In the genomic region with DNA sequence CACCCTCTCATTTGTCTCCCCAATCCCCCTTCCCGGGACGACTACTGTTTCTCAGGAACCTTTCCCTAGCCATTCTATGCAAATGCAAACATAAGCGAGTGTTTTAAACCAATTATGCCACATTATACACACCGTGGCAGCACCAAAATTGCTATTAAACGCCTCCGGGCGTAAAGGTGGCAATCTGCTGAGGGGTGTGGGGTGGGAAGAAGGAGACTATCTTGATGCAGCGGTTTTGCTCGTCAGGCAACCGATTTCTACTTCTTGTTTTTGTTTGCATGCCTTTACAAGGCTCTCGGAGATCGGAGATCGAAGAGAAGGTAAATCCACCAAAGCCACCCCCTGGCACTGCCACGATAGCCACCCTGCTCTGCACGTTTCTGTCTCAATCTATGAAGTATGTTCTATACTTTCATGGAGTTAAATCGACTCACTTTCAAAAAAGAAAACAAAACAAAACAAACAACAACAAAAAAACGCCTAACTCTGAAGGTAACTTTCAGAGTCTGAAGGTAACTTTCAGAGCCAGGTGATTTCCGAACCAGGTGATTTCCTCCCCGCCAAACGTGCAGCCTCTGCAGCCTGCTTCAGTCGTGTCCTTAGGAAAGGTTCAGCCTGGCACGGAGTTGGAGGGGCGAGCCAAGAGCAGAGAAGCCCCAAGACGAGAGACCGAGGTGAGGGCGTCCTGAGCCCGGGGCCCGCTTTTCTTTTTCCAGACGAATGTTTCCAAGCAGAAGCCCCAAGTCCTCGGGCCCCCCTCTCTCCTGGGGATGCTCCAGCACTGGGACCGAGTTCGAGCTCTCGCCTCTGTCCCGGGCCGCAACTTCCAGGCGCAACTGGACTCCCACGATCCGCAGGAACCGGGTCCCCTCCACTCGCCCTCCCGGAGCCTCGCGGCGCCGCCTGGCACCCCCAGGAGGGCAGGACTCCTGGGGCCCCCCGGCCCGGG, we compare ENCODE assay signal across 8 cellular contexts. TPM values are rescaled to one million over a fixed set of nuclear protein-coding genes. Genes with fewer than 3 reads are reported as not detected.
DNase-seq lines count a peak whose midpoint lies in the region; ATAC-seq and TF ChIP-seq lines count a peak whose summit lies in the region.

No MANE protein-coding gene starts in this region.

- DNase-seq in PC-9: peak; percentile 29 to 59
- peak; percentile 54 for DNase-seq in MCF 10A (ENCODE audit: unreplicated experiment)
- peak; percentile 55 for DNase-seq in lower lobe of right lung
- DNase-seq in tibial artery: no peak
- DNase-seq in SW 1271 (lab: John Stamatoyannopoulos, UW): no peak
- no peak for DNase-seq in SKM-1 treated with dmso at 0.1 percent for 144 hours (lab: John Stamatoyannopoulos, UW; ENCODE audit: unreplicated experiment)

- peak overlapping the region; percentile 70 for H3K4me3 ChIP-seq in PC-9
- H3K4me3 ChIP-seq in lower lobe of right lung: peak overlapping the region; percentile 67
- peak overlapping the region; percentile 49 to 59 for H3K4me3 ChIP-seq in tibial artery

- H3K27me3 Mint-ChIP-seq in MCF 10A (ENCODE audit: insufficient read depth, unreplicated experiment): no peaks in the 10 kb centered on the region

- H3K9me3 ChIP-seq in PC-9 (ENCODE audit: insufficient read depth, low read depth): no peaks in the 10 kb centered on the region
- no peaks in the 10 kb centered on the region for H3K9me3 ChIP-seq in lower lobe of right lung
- no peaks in the 10 kb centered on the region for H3K9me3 ChIP-seq in tibial artery

- H3K36me3 Mint-ChIP-seq in MCF 10A (ENCODE audit: insufficient read depth, unreplicated experiment): no peaks in the 10 kb centered on the region

- ATAC-seq in GM18498 (IDR thresholded peaks at IDR 0.05; ENCODE audit: unreplicated experiment) (peak; percentile 41), HG02610 (IDR thresholded peaks at IDR 0.05; ENCODE audit: unreplicated experiment) (peak; percentile 9), lower lobe of right lung (peak; percentile 53 to 74)

- H3K4me2 ChIP-seq in PC-9: peak overlapping the region; percentile 91

- CTCF ChIA-PET in PC-9 (lab: Charles Lee) (interaction anchor here (0.6 kb wide), 1 partner anchor 82 kb away, joined by 3 read pairs; no protein-coding TSS in a partner anchor), MCF 10A (lab: Yijun Ruan, JAX) (interaction anchor here (0.6 to 1.1 kb wide), 2 partner anchors 47 to 618 kb away, joined by 3 read pairs; no protein-coding TSS in a partner anchor)

- TF ChIP-seq CTCF in PC-9 (conservative IDR thresholded peaks at IDR 0.05): no peak
- TF ChIP-seq CTCF in MCF 10A (IDR thresholded peaks at IDR 0.05; ENCODE audit: unreplicated experiment): no peak
- no peak for TF ChIP-seq CTCF in lower lobe of right lung (IDR thresholded peaks at IDR 0.05)
- TF ChIP-seq CTCF in tibial artery (IDR thresholded peaks at IDR 0.05): no peak

- intact Hi-C loops in PC-9 (cut with micrococcal nuclease; ENCODE audit: unreplicated experiment) (loop anchor here (2.0 to 5.0 kb wide), 2 partner anchors 46 to 70 kb away; a partner anchor contains a TSS), MCF 10A (cut with micrococcal nuclease) (loop anchor here (5.0 kb wide), 2 partner anchors 80 to 880 kb away; no protein-coding TSS in a partner anchor), lower lobe of right lung (cut with DNase I) (no loop called here), tibial artery (cut with DNase I; ENCODE audit: low total_unique reads) (no loop called here)

- H3K27me3 ChIP-seq in PC-9 (ENCODE audit: insufficient read depth, low read depth) (no peaks in the 10 kb centered on the region), lower lobe of right lung (ENCODE audit: low read depth) (peaks cover 5% of the 10 kb centered on the region), tibial artery (peaks cover 0 to 22% of the 10 kb centered on the region in 2 donors)

- no peaks in the 10 kb centered on the region for H3K9me2 ChIP-seq in PC-9 (ENCODE audit: insufficient read depth)

- POLR2A ChIA-PET in PC-9 (lab: Charles Lee; ENCODE audit: unreplicated experiment): no interaction called here
- POLR2A ChIA-PET in MCF 10A (lab: Yijun Ruan, JAX): interaction anchor here (0.9 to 2.7 kb wide), 18 partner anchors 11 to 161 kb away, joined by 3 to 16 read pairs (median 6); a partner anchor contains a TSS

- no peaks in the 10 kb centered on the region for H3K9me3 Mint-ChIP-seq in MCF 10A (ENCODE audit: unreplicated experiment)

- peak overlapping the region; percentile 94 for H2AFZ ChIP-seq in PC-9

- peaks cover 3% of the 10 kb centered on the region; the same call in 1 of the 2 replicates for H3F3A ChIP-seq in PC-9 (ENCODE audit: insufficient read depth, low read depth)

- no peaks in the 10 kb centered on the region for H3K36me3 ChIP-seq in PC-9 (ENCODE audit: low read depth)
- H3K36me3 ChIP-seq in lower lobe of right lung: no peaks in the 10 kb centered on the region
- H3K36me3 ChIP-seq in tibial artery: no peaks in the 10 kb centered on the region

- peak overlapping the region; percentile 63 for H3K27ac Mint-ChIP-seq in MCF 10A (ENCODE audit: low read depth, unreplicated experiment)

- H3K27ac ChIP-seq in PC-9 (0 out of 2 replicates have a peak overlapping the region, but pooled peaks have one; percentile 2), lower lobe of right lung (peak overlapping the region; percentile 80), tibial artery (peak overlapping the region; percentile 29 to 52)

- peak overlapping the region; percentile 89 for H3K4me3 Mint-ChIP-seq in MCF 10A (ENCODE audit: unreplicated experiment)

- H3K4me1 ChIP-seq in PC-9 (replicated peaks; ENCODE audit: insufficient read depth) (peaks cover 31% of the 10 kb centered on the region), lower lobe of right lung (peaks cover 8% of the 10 kb centered on the region), tibial artery (peaks cover 0 to 16% (median 10%) of the 10 kb centered on the region in 4 donors)

- H3K79me2 ChIP-seq in PC-9 (ENCODE audit: low read depth): peaks cover 20% of the 10 kb centered on the region

- no peaks in the 10 kb centered on the region for H4K20me1 ChIP-seq in PC-9 (ENCODE audit: insufficient read depth)

- H3K4me1 Mint-ChIP-seq in MCF 10A (ENCODE audit: insufficient read depth, unreplicated experiment): peaks cover 28% of the 10 kb centered on the region

- TSS peak; percentile 42 for BruUV-seq in PC-9 (replicated peaks; lab: Mats Ljungman, UMichigan)
- no TSS peak for BruUV-seq in MCF 10A (replicated peaks; lab: Mats Ljungman, UMichigan)

RNA-seq across cellular contexts. Expression of a gene that starts 45.8 kb away (rescaled TPM):
- total RNA-seq in PC-9 (2021) (94.4 and 137 TPM in 2 replicates), MCF 10A (2022) (37.4 and 48.8 TPM in 2 replicates), lower lobe of right lung (4.3 TPM)

Comparison
In these comparisons a context has a peak if more than half of its experiments do, and no peak if none do; other contexts are left out.
1. ATAC-seq: peak in every context shown above with its lines; median percentile 64 in lower lobe of right lung; 41 in GM18498; 9 in HG02610.
2. DNase-seq: peak in PC-9 (2 of 2), MCF 10A (single experiment) and lower lobe of right lung (single experiment); none in tibial artery (0 of 2), SW 1271 (0 of 2) and SKM-1 treated with dmso at 0.1 percent for 144 hours (single experiment).
3. H3K27ac ChIP-seq: peak in every context shown above with its lines; median percentile 80 in lower lobe of right lung; 40 in tibial artery; 2 in PC-9.
4. intact Hi-C loops: an anchor here in PC-9 (2.0 to 5.0 kb wide) and MCF 10A (5.0 kb wide); none called in lower lobe of right lung and tibial artery.
5. Peak in every context shown above with its lines, with median percentiles within 50 percentile points of each other: H3K4me3 ChIP-seq.